9 cellular contexts compared by ENCODE assay signal in genomic region chr12:124479680-124480468, GRCh38.
DNase-seq lines count a peak whose midpoint lies in the region; ATAC-seq and TF ChIP-seq lines count a peak whose summit lies in the region.
"Had no signal": no experiment of that assay in that cellular context is flagged by ENCODE, and none has a peak within 500 bp of the region (broad histone marks: within the 10 kb centered on the region; RNA-seq: fewer than 3 reads in every experiment).

No MANE protein-coding gene starts in this region.

- intact Hi-C loops in activated CD8-positive, alpha-beta T cell treated with anti-CD3 and anti-CD28 coated beads for 36 hours (cut with micrococcal nuclease): no loop called here
- intact Hi-C loops in heart left ventricle (cut with DNase I): loop anchor here in 2 of 10 donors (10.0 kb wide), 2 partner anchors 105 to 445 kb away; no protein-coding TSS in a partner anchor

- CTCF ChIA-PET in activated CD8-positive, alpha-beta T cell treated with anti-CD3 and anti-CD28 coated beads, Interleukin-2, amount 10 ng/mL, durations not matched to agents 7 days and 5 days (lab: Charles Lee): no interaction called here
- CTCF ChIA-PET in activated CD8-positive, alpha-beta T cell treated with anti-CD3 and anti-CD28 coated beads for 36 hours (lab: Charles Lee): interaction anchor here (1.4 kb wide), 1 partner anchor 10 kb away, joined by 3 read pairs; no protein-coding TSS in a partner anchor

- H3K27me3 ChIP-seq in heart left ventricle (no peaks in the 10 kb centered on the region), upper lobe of left lung (no peaks in the 10 kb centered on the region), brain microvascular endothelial cell (replicated peaks) (no peaks in the 10 kb centered on the region)
- H3K27me3 ChIP-seq: neutrophil had no signal

- H3K27ac ChIP-seq in KOPT-K1 (ENCODE audit: low read depth, low read length, poor library complexity, severe bottlenecking) (peak overlapping the region; percentile 26), heart left ventricle (peak overlapping the region in 9 of 12 donors; percentile 4 to 66 (median 30)), upper lobe of left lung (peak overlapping the region in 3 of 4 donors; percentile 5 to 68 (median 20)), brain microvascular endothelial cell (no peak overlapping the region)
- H3K27ac ChIP-seq: neutrophil had no signal

- TF ChIP-seq EP300 in upper lobe of left lung (IDR thresholded peaks at IDR 0.05): no peak

- H3K9me3 ChIP-seq in KOPT-K1 (ENCODE audit: insufficient read depth, low read length, poor library complexity, severe bottlenecking) (peaks cover 1% of the 10 kb centered on the region), heart left ventricle (no peaks in the 10 kb centered on the region), upper lobe of left lung (no peaks in the 10 kb centered on the region)
- H3K9me3 ChIP-seq: neutrophil had no signal

- H3K4me1 ChIP-seq in heart left ventricle (peaks cover 5 to 65% (median 23%) of the 10 kb centered on the region in 12 donors), upper lobe of left lung (peaks cover 10 to 27% (median 15%) of the 10 kb centered on the region in 4 donors)

- peaks cover 51% of the 10 kb centered on the region for H3K36me3 Mint-ChIP-seq in activated CD8-positive, alpha-beta T cell treated with anti-CD3 and anti-CD28 coated beads, Interleukin-2, amount 10 ng/mL, durations not matched to agents 7 days and 5 days (ENCODE audit: low read depth)
- peaks cover 64% of the 10 kb centered on the region for H3K36me3 Mint-ChIP-seq in activated CD8-positive, alpha-beta T cell treated with anti-CD3 and anti-CD28 coated beads for 36 hours (ENCODE audit: low read depth)

- TF ChIP-seq POLR2A in heart left ventricle (IDR thresholded peaks at IDR 0.05) (no peak), upper lobe of left lung (IDR thresholded peaks at IDR 0.05) (no peak)

- in situ Hi-C loops in brain microvascular endothelial cell (cut with HindIII; ENCODE audit: low pct_ligation_motif_present, low sequenced_read_pairs): no loop called here

- H3K36me3 ChIP-seq in KOPT-K1 (ENCODE audit: insufficient read depth, low read length) (peaks cover 76% of the 10 kb centered on the region), heart left ventricle (peaks cover 0 to 85% (median 54%) of the 10 kb centered on the region in 9 donors), upper lobe of left lung (peaks cover 9 to 76% (median 48%) of the 10 kb centered on the region in 4 donors), brain microvascular endothelial cell (replicated peaks) (peaks cover 64% of the 10 kb centered on the region)

- 49 to 58% (median 54%) methylated on average over 8 to 19 of the region's 19 CpGs for WGBS in heart left ventricle, 4 donors
- WGBS in upper lobe of left lung, 2 donors: 83 to 85% methylated on average over 5 to 15 of the region's 19 CpGs

- POLR2A ChIA-PET in activated CD8-positive, alpha-beta T cell treated with anti-CD3 and anti-CD28 coated beads, Interleukin-2, amount 10 ng/mL, durations not matched to agents 7 days and 5 days (lab: Charles Lee): interaction anchor here (1.5 kb wide), 1 partner anchor 13 kb away, joined by 5 read pairs; no protein-coding TSS in a partner anchor
- POLR2A ChIA-PET in activated CD8-positive, alpha-beta T cell treated with anti-CD3 and anti-CD28 coated beads for 36 hours (lab: Charles Lee): interaction anchor here (0.8 to 1.3 kb wide), 2 partner anchors 13 to 14 kb away, joined by 3 to 4 read pairs; no protein-coding TSS in a partner anchor

- H3K4me3 ChIP-seq in heart left ventricle (no peak overlapping the region), upper lobe of left lung (no peak overlapping the region), brain microvascular endothelial cell (ENCODE audit: low read depth, low read length) (no peak overlapping the region)

- peak overlapping the region; percentile 75 for H3K27ac Mint-ChIP-seq in activated CD8-positive, alpha-beta T cell treated with anti-CD3 and anti-CD28 coated beads, Interleukin-2, amount 10 ng/mL, durations not matched to agents 7 days and 5 days
- no peak overlapping the region for H3K27ac Mint-ChIP-seq in activated CD8-positive, alpha-beta T cell treated with anti-CD3 and anti-CD28 coated beads for 36 hours

- DNase-seq in activated CD8-positive, alpha-beta T cell treated with anti-CD3 and anti-CD28 coated beads, Interleukin-2, amount 10 ng/mL, durations not matched to agents 7 days and 5 days: no peak
- no peak for DNase-seq in activated CD8-positive, alpha-beta T cell treated with anti-CD3 and anti-CD28 coated beads for 36 hours
- DNase-seq in heart left ventricle (peak in 3 of 5 donors; percentile 56 to 68 (median 62)), upper lobe of left lung (peak in 1 of 2 donors; percentile 68), AG08396 (ENCODE audit: low spot score) (no peak), brain microvascular endothelial cell (no peak)

- H3K4me1 Mint-ChIP-seq in activated CD8-positive, alpha-beta T cell treated with anti-CD3 and anti-CD28 coated beads, Interleukin-2, amount 10 ng/mL, durations not matched to agents 7 days and 5 days (ENCODE audit: low read depth): peaks cover 53% of the 10 kb centered on the region
- peaks cover 47% of the 10 kb centered on the region for H3K4me1 Mint-ChIP-seq in activated CD8-positive, alpha-beta T cell treated with anti-CD3 and anti-CD28 coated beads for 36 hours (ENCODE audit: low read depth)

- peak overlapping the region; percentile 36 for H3K4me3 Mint-ChIP-seq in activated CD8-positive, alpha-beta T cell treated with anti-CD3 and anti-CD28 coated beads, Interleukin-2, amount 10 ng/mL, durations not matched to agents 7 days and 5 days
- H3K4me3 Mint-ChIP-seq in activated CD8-positive, alpha-beta T cell treated with anti-CD3 and anti-CD28 coated beads for 36 hours: no peak overlapping the region

- no peak for ATAC-seq in activated CD8-positive, alpha-beta T cell treated with anti-CD3 and anti-CD28 coated beads, Interleukin-2, amount 10 ng/mL, durations not matched to agents 7 days and 5 days
- no peak for ATAC-seq in activated CD8-positive, alpha-beta T cell treated with anti-CD3 and anti-CD28 coated beads for 36 hours
- ATAC-seq in heart left ventricle (peak; percentile 40 to 57 (median 54)), upper lobe of left lung (ENCODE audit: low FRiP score in 2 of 2) (no peak), HG03196 (IDR thresholded peaks at IDR 0.05; ENCODE audit: unreplicated experiment) (no peak)

- H3K9me3 Mint-ChIP-seq in activated CD8-positive, alpha-beta T cell treated with anti-CD3 and anti-CD28 coated beads, Interleukin-2, amount 10 ng/mL, durations not matched to agents 7 days and 5 days (ENCODE audit: insufficient read depth): no peaks in the 10 kb centered on the region
- H3K9me3 Mint-ChIP-seq in activated CD8-positive, alpha-beta T cell treated with anti-CD3 and anti-CD28 coated beads for 36 hours: peaks cover 8% of the 10 kb centered on the region

- H3K27me3 Mint-ChIP-seq in activated CD8-positive, alpha-beta T cell treated with anti-CD3 and anti-CD28 coated beads, Interleukin-2, amount 10 ng/mL, durations not matched to agents 7 days and 5 days (ENCODE audit: low read depth): no peaks in the 10 kb centered on the region
- H3K27me3 Mint-ChIP-seq in activated CD8-positive, alpha-beta T cell treated with anti-CD3 and anti-CD28 coated beads for 36 hours: no peaks in the 10 kb centered on the region

- no peak for TF ChIP-seq CTCF in activated CD8-positive, alpha-beta T cell treated with anti-CD3 and anti-CD28 coated beads for 36 hours (IDR thresholded peaks at IDR 0.05)
- peak in 1 of 12 donors; percentile 4 for TF ChIP-seq CTCF in heart left ventricle (IDR thresholded peaks at IDR 0.05)
- no peak for TF ChIP-seq CTCF in upper lobe of left lung (IDR thresholded peaks at IDR 0.05)
- TF ChIP-seq CTCF in brain microvascular endothelial cell (IDR thresholded peaks at IDR 0.05; ENCODE audit: low read depth, low read length, missing control alignments): no peak

Comparison
In these comparisons a context has a peak if more than half of its experiments do, and no peak if none do; other contexts are left out.
1. ATAC-seq: peak in heart left ventricle (4 of 4); none in activated CD8-positive, alpha-beta T cell treated with anti-CD3 and anti-CD28 coated beads, Interleukin-2, amount 10 ng/mL, durations not matched to agents 7 days and 5 days (single experiment), activated CD8-positive, alpha-beta T cell treated with anti-CD3 and anti-CD28 coated beads for 36 hours (single experiment), upper lobe of left lung (0 of 2) and HG03196 (single experiment).
2. DNase-seq: peak in heart left ventricle (3 of 5); none in activated CD8-positive, alpha-beta T cell treated with anti-CD3 and anti-CD28 coated beads, Interleukin-2, amount 10 ng/mL, durations not matched to agents 7 days and 5 days (single experiment), activated CD8-positive, alpha-beta T cell treated with anti-CD3 and anti-CD28 coated beads for 36 hours (single experiment), AG08396 (single experiment) and brain microvascular endothelial cell (single experiment).